Comparison of ENCODE assay signal across 13 cellular contexts in genomic region chr11:89436071-89436470, GRCh38. TPM values are rescaled to one million over a fixed set of nuclear protein-coding genes. Genes with fewer than 3 reads are reported as not detected.
DNase-seq lines count a peak whose midpoint lies in the region; ATAC-seq and TF ChIP-seq lines count a peak whose summit lies in the region.
"Had no signal": no experiment of that assay in that cellular context is flagged by ENCODE, and none has a peak within 500 bp of the region (broad histone marks: within the 10 kb centered on the region; RNA-seq: fewer than 3 reads in every experiment).

No MANE protein-coding gene starts in this region.

- H3K9me3 ChIP-seq in HUES6 (ENCODE audit: control insufficient read depth, insufficient read depth, low read depth, low read length) (no peaks in the 10 kb centered on the region), suprapubic skin (no peaks in the 10 kb centered on the region)

- no peaks in the 10 kb centered on the region for H3K36me3 Mint-ChIP-seq in activated CD4-positive, alpha-beta memory T cell treated with anti-CD3 and anti-CD28 coated beads for 36 hours
- H3K36me3 Mint-ChIP-seq: CD4-positive, CD25-positive, alpha-beta regulatory T cell had no signal

- H3K4me3 ChIP-seq in AG09309 (ENCODE audit: control insufficient read depth, low read depth, low read length) (no peak overlapping the region), HUES6 (ENCODE audit: low read depth, low read length) (no peak overlapping the region), choroid plexus epithelial cell (ENCODE audit: low read depth, low read length) (no peak overlapping the region), suprapubic skin (no peak overlapping the region)

- H3K9me3 Mint-ChIP-seq in activated CD4-positive, alpha-beta memory T cell treated with anti-CD3 and anti-CD28 coated beads for 36 hours = no peaks in the 10 kb centered on the region
- H3K9me3 Mint-ChIP-seq: neural crest cell had no signal

- WGBS in suprapubic skin = 15% methylated on average over 3 of the region's 3 CpGs

- no peak overlapping the region for H3K9ac ChIP-seq in HUES6 (ENCODE audit: low read length)

- intact Hi-C loops in activated CD4-positive, alpha-beta memory T cell treated with anti-CD3 and anti-CD28 coated beads for 36 hours (cut with micrococcal nuclease) = no loop called here

- no peaks in the 10 kb centered on the region for H3K4me1 ChIP-seq in HUES6 (ENCODE audit: control insufficient read depth, insufficient read depth, low read length)
- no peaks in the 10 kb centered on the region for H3K4me1 ChIP-seq in suprapubic skin

- ATAC-seq in HG02610 (IDR thresholded peaks at IDR 0.05; ENCODE audit: unreplicated experiment) = no peak

- H3K27me3 ChIP-seq in HUES6 (ENCODE audit: control insufficient read depth, insufficient read depth, low read length) (no peaks in the 10 kb centered on the region), suprapubic skin (no peaks in the 10 kb centered on the region)

- H3K27ac ChIP-seq in HUES6 (ENCODE audit: low read depth, low read length) = peak overlapping the region; percentile 47; the same call in 1 of the 2 replicates
- H3K27ac ChIP-seq in suprapubic skin = no peak overlapping the region

- no peak overlapping the region for H3K4me3 Mint-ChIP-seq in activated CD4-positive, alpha-beta memory T cell treated with anti-CD3 and anti-CD28 coated beads for 36 hours
- H3K4me3 Mint-ChIP-seq: CD4-positive, CD25-positive, alpha-beta regulatory T cell; neural crest cell had no signal

- H3K27ac Mint-ChIP-seq in activated CD4-positive, alpha-beta memory T cell treated with anti-CD3 and anti-CD28 coated beads for 36 hours = no peak overlapping the region
- H3K27ac Mint-ChIP-seq: CD4-positive, CD25-positive, alpha-beta regulatory T cell had no signal

- no peak for TF ChIP-seq CTCF in AG09309 (IDR thresholded peaks at IDR 0.05; ENCODE audit: control insufficient read depth, insufficient read depth, low read depth, low read length, missing control alignments)
- TF ChIP-seq CTCF in choroid plexus epithelial cell (conservative IDR thresholded peaks at IDR 0.05; ENCODE audit: low read depth, low read length) = no peak
- no peak for TF ChIP-seq CTCF in suprapubic skin (IDR thresholded peaks at IDR 0.05)

- no peaks in the 10 kb centered on the region for H3K27me3 Mint-ChIP-seq in activated CD4-positive, alpha-beta memory T cell treated with anti-CD3 and anti-CD28 coated beads for 36 hours
- H3K27me3 Mint-ChIP-seq: CD4-positive, CD25-positive, alpha-beta regulatory T cell had no signal

- DNase-seq in AG09309 (ENCODE audit: low read depth) = peak; percentile 42
- peak; percentile 91 for DNase-seq in choroid plexus epithelial cell (ENCODE audit: low read depth)
- peak; percentile 61 to 62 for DNase-seq in lung microvascular endothelial cell (ENCODE audit: low read depth in 2 of 2)
- no peak for DNase-seq in activated CD4-positive, alpha-beta memory T cell treated with anti-CD3 and anti-CD28 coated beads for 36 hours
- DNase-seq in suprapubic skin (ENCODE audit: low spot score in 2 of 2) = no peak
- no peak for DNase-seq in germinal center (ENCODE audit: low spot score)
- DNase-seq: activated T-cell treated with anti-CD3 and anti-CD28 coated beads, Interleukin-2, amount 50 U/mL, for 1 hour; CD4-positive, CD25-positive, alpha-beta regulatory T cell; NCI-H446 treated with DMSO at 0.1 percent for 48 hours; SIG-M5 had no signal

- no peak for TF ChIP-seq EP300 in suprapubic skin (IDR thresholded peaks at IDR 0.05)

- H3K36me3 ChIP-seq in HUES6 (ENCODE audit: control insufficient read depth, insufficient read depth, low read length) = no peaks in the 10 kb centered on the region
- H3K36me3 ChIP-seq in suprapubic skin = no peaks in the 10 kb centered on the region

- TF ChIP-seq POLR2A in suprapubic skin (IDR thresholded peaks at IDR 0.05) = no peak

- H3K4me1 Mint-ChIP-seq in activated CD4-positive, alpha-beta memory T cell treated with anti-CD3 and anti-CD28 coated beads for 36 hours (ENCODE audit: low read depth) = no peaks in the 10 kb centered on the region
- H3K4me1 Mint-ChIP-seq: CD4-positive, CD25-positive, alpha-beta regulatory T cell; neural crest cell had no signal

- CTCF ChIA-PET in activated CD4-positive, alpha-beta memory T cell treated with anti-CD3 and anti-CD28 coated beads for 36 hours (lab: Charles Lee) = no interaction called here

- POLR2A ChIA-PET in activated CD4-positive, alpha-beta memory T cell treated with anti-CD3 and anti-CD28 coated beads for 36 hours (lab: Charles Lee) = no interaction called here

RNA-seq across cellular contexts. Expression of gene NOX4, which starts 55.1 kb away (rescaled TPM):
- total RNA-seq in lung microvascular endothelial cell = 57.5 and 85.9 TPM in 2 replicates
- total RNA-seq in activated CD4-positive, alpha-beta memory T cell treated with anti-CD3 and anti-CD28 coated beads for 36 hours = not detected
- total RNA-seq in suprapubic skin = 1 to 10 TPM in 1 of 4 donors, under 1 TPM in 2, not detected in 1; 0.30 to 1.4 (median 0.91) TPM
- total RNA-seq: CD4-positive, CD25-positive, alpha-beta regulatory T cell had no signal

Comparison
In these comparisons a context has a peak if more than half of its experiments do, and no peak if none do; other contexts are left out.
1. DNase-seq: peak in AG09309 (single experiment), choroid plexus epithelial cell (single experiment) and lung microvascular endothelial cell (2 of 2); none in activated CD4-positive, alpha-beta memory T cell treated with anti-CD3 and anti-CD28 coated beads for 36 hours (single experiment), suprapubic skin (0 of 2) and germinal center (single experiment).
2. RNA of gene NOX4, which starts 55.1 kb away (total RNA-seq): 57.5 to 85.9 TPM in lung microvascular endothelial cell; 0.30 to 1.4 TPM in suprapubic skin and not detected in activated CD4-positive, alpha-beta memory T cell treated with anti-CD3 and anti-CD28 coated beads for 36 hours; every median in the first group is over 10 times any median in the second.